ENCODE assay signal across 1 cellular context in genomic region chr12:122981036-122981471, GRCh38.
TF ChIP-seq lines count a peak whose summit lies in the region.

No MANE protein-coding gene starts in this region.

TF ChIP-seq in H1, 55 proteins besides CTCF, POLR2A, EP300 and RAD21:
- TF ChIP-seq POLR2AphosphoS5 (IDR thresholded peaks at IDR 0.05; ENCODE audit: low read depth, low read length) (no peak), GABPA (IDR thresholded peaks at IDR 0.05; ENCODE audit: borderline replicate concordance, insufficient read depth, low read length) (no peak), SIX5 (IDR thresholded peaks at IDR 0.05; ENCODE audit: low read depth, low read length) (no peak), BRCA1 (IDR thresholded peaks at IDR 0.05; ENCODE audit: low read depth, low read length) (no peak), NANOG (IDR thresholded peaks at IDR 0.05; ENCODE audit: insufficient read depth, low read depth, low read length, poor library complexity, severe bottlenecking) (no peak), TEAD4 (IDR thresholded peaks at IDR 0.05; ENCODE audit: low read depth, low read length) (no peak), EGR1 (IDR thresholded peaks at IDR 0.05; ENCODE audit: borderline replicate concordance, low read depth, low read length) (no peak), SIN3A (conservative IDR thresholded peaks at IDR 0.05 in 1 of 2, IDR thresholded peaks at IDR 0.05 in 1 of 2; ENCODE audit: low read depth in 1 of 2, low read length in 2 of 2) (no peak), CHD7 (IDR thresholded peaks at IDR 0.05; ENCODE audit: insufficient replicate concordance, low read length) (no peak), HDAC6 (IDR thresholded peaks at IDR 0.05; ENCODE audit: low read depth, low read length) (no peak), NRF1 (IDR thresholded peaks at IDR 0.05; ENCODE audit: low read depth, low read length) (no peak), MAX (IDR thresholded peaks at IDR 0.05) (no peak), SP1 (IDR thresholded peaks at IDR 0.05; ENCODE audit: low read depth, low read length) (no peak), GTF2F1 (IDR thresholded peaks at IDR 0.05; ENCODE audit: borderline replicate concordance, low read depth, low read length) (no peak), TAF7 (optimal IDR thresholded peaks at IDR 0.05; ENCODE audit: borderline replicate concordance, low read depth, low read length) (no peak), YY1 (IDR thresholded peaks at IDR 0.05; ENCODE audit: low read depth, low read length) (no peak), TCF12 (IDR thresholded peaks at IDR 0.05; ENCODE audit: low read depth, low read length) (no peak), BCL11A (IDR thresholded peaks at IDR 0.05; ENCODE audit: low read depth in 2 of 2, low read length in 2 of 2) (no peak), PHF8 (conservative IDR thresholded peaks at IDR 0.05; ENCODE audit: low read depth, low read length) (no peak)
